ENCODE assay signal across 40 cellular contexts in genomic region chr17:12883472-12883871, GRCh38.
"Had no signal": no experiment of that assay in that cellular context is flagged by ENCODE, and none has a peak within 500 bp of the region (broad histone marks: within the 10 kb centered on the region; RNA-seq: fewer than 3 reads in every experiment).

No MANE protein-coding gene starts in this region.

- H3K27ac ChIP-seq: adrenal gland, ascending aorta, body of pancreas, brain microvascular endothelial cell, breast epithelium, cardiac muscle cell had no signal

- H3K9me3 Mint-ChIP-seq: activated T-cell treated with anti-CD3 and anti-CD28 coated beads, Interleukin-2, amount 50 U/mL, for 4 hours; activated T-cell treated with anti-CD3 and anti-CD28 coated beads, Interleukin-2, amount 50 U/mL, for 72 hours; activated T-helper 17 cell treated with anti-CD3 and anti-CD28 coated beads, Interleukin-2, amount 50 U/mL, for 72 hours had no signal

- H3K27me3 Mint-ChIP-seq: activated naive CD4-positive, alpha-beta T cell treated with anti-CD3 and anti-CD28 coated beads, Interleukin-2, amount 10 ng/mL, durations not matched to agents 7 days and 5 days; activated naive CD8-positive, alpha-beta T cell treated with anti-CD3 and anti-CD28 coated beads, Interleukin-2, amount 50 U/mL, for 24 hours; activated T-cell treated with anti-CD3 and anti-CD28 coated beads, Interleukin-2, amount 50 U/mL, for 24 hours; brain had no signal

- H3K4me3 Mint-ChIP-seq: activated naive CD4-positive, alpha-beta T cell treated with anti-CD3 and anti-CD28 coated beads for 36 hours; activated naive CD4-positive, alpha-beta T cell treated with anti-CD3 and anti-CD28 coated beads, Interleukin-2, amount 10 ng/mL, durations not matched to agents 7 days and 5 days; activated naive CD4-positive, alpha-beta T cell treated with anti-CD3 and anti-CD28 coated beads, Interleukin-2, amount 50 U/mL, for 24 hours; activated naive CD8-positive, alpha-beta T cell; activated naive CD8-positive, alpha-beta T cell treated with anti-CD3 and anti-CD28 coated beads for 36 hours; activated naive CD8-positive, alpha-beta T cell treated with anti-CD3 and anti-CD28 coated beads, Interleukin-2, amount 10 ng/mL, durations not matched to agents 7 days and 5 days; activated naive CD8-positive, alpha-beta T cell treated with anti-CD3 and anti-CD28 coated beads, Interleukin-2, amount 50 U/mL, for 24 hours; activated T-cell treated with anti-CD3 and anti-CD28 coated beads, Interleukin-2, amount 50 U/mL, for 24 hours; activated T-cell treated with anti-CD3 and anti-CD28 coated beads, Interleukin-2, amount 50 U/mL, for 4 hours; activated T-cell treated with anti-CD3 and anti-CD28 coated beads, Interleukin-2, amount 50 U/mL, for 72 hours; activated T-helper 1 cell treated with anti-CD3 and anti-CD28 coated beads, Interleukin-12 subunit alpha, Interleukin-12 subunit beta, Interleukin-2, Interleukin-4 antibody, amounts not matched to agents 30 ng/mL and 10 ng/mL and 1 ng/mL, durations not matched to agents 14 hours and 24 hours and 36 hours; activated T-helper 17 cell treated with anti-CD3 and anti-CD28 coated beads, Interleukin-2, amount 50 U/mL, for 72 hours; brain; central memory CD8-positive, alpha-beta T cell had no signal

- H3K9me3 ChIP-seq: adrenal gland, ascending aorta, body of pancreas, breast epithelium had no signal

- H3K4me1 Mint-ChIP-seq: activated naive CD4-positive, alpha-beta T cell treated with anti-CD3 and anti-CD28 coated beads, Interleukin-2, amount 10 ng/mL, durations not matched to agents 7 days and 5 days; activated naive CD4-positive, alpha-beta T cell treated with anti-CD3 and anti-CD28 coated beads, Interleukin-2, amount 50 U/mL, for 24 hours; activated naive CD8-positive, alpha-beta T cell treated with anti-CD3 and anti-CD28 coated beads for 36 hours; activated naive CD8-positive, alpha-beta T cell treated with anti-CD3 and anti-CD28 coated beads, Interleukin-2, amount 10 ng/mL, durations not matched to agents 7 days and 5 days; activated naive CD8-positive, alpha-beta T cell treated with anti-CD3 and anti-CD28 coated beads, Interleukin-2, amount 50 U/mL, for 24 hours; activated T-helper 17 cell treated with anti-CD3 and anti-CD28 coated beads, Interleukin-2, amount 50 U/mL, for 72 hours; brain; central memory CD8-positive, alpha-beta T cell had no signal

- H3K27me3 ChIP-seq: adrenal gland, ascending aorta, body of pancreas, brain microvascular endothelial cell, breast epithelium, cardiac muscle cell had no signal

- H3K4me1 ChIP-seq: adrenal gland, ascending aorta, body of pancreas, breast epithelium had no signal

- DNase-seq: activated effector memory CD4-positive, alpha-beta T cell treated with anti-CD3 and anti-CD28 coated beads, Interleukin-2, amount 50 U/mL, for 16 hours; activated effector memory CD4-positive, alpha-beta T cell treated with Interleukin-2 at 50 U/mL for 16 hours; activated gamma-delta T cell; activated gamma-delta T cell treated with Interleukin-2 at 50 U/mL for 16 hours; activated naive CD4-positive, alpha-beta T cell; activated naive CD4-positive, alpha-beta T cell treated with anti-CD3 and anti-CD28 coated beads for 36 hours; activated naive CD4-positive, alpha-beta T cell treated with anti-CD3 and anti-CD28 coated beads, Interleukin-2, amount 10 ng/mL, durations not matched to agents 7 days and 5 days; activated naive CD4-positive, alpha-beta T cell treated with anti-CD3 and anti-CD28 coated beads, Interleukin-2, amount 50 U/mL, for 16 hours; activated naive CD4-positive, alpha-beta T cell treated with Interleukin-2 at 50 U/mL for 16 hours; activated naive CD8-positive, alpha-beta T cell treated with anti-CD3 and anti-CD28 coated beads for 36 hours; activated naive CD8-positive, alpha-beta T cell treated with anti-CD3 and anti-CD28 coated beads, Interleukin-2, amount 10 ng/mL, durations not matched to agents 7 days and 5 days; activated naive CD8-positive, alpha-beta T cell treated with anti-CD3 and anti-CD28 coated beads, Interleukin-2, amount 50 U/mL, for 24 hours; activated T-cell treated with anti-CD3 and anti-CD28 coated beads, Interleukin-2, amount 50 U/mL, for 1 hour; activated T-cell treated with anti-CD3 and anti-CD28 coated beads, Interleukin-2, amount 50 U/mL, for 24 hours; activated T-cell treated with anti-CD3 and anti-CD28 coated beads, Interleukin-2, amount 50 U/mL, for 4 hours; activated T-cell treated with anti-CD3 and anti-CD28 coated beads, Interleukin-2, amount 50 U/mL, for 48 hours; activated T-cell treated with anti-CD3 and anti-CD28 coated beads, Interleukin-2, amount 50 U/mL, for 72 hours; adrenal gland; amniotic stem cell; amygdala; anterior cingulate cortex; aorta; body of pancreas; brain microvascular endothelial cell; caudate nucleus; central memory CD4-positive, alpha-beta T cell; cerebellar nuclear complex had no signal

- ATAC-seq: activated naive CD4-positive, alpha-beta T cell treated with anti-CD3 and anti-CD28 coated beads, Interleukin-2, amount 50 U/mL, for 72 hours; activated naive CD8-positive, alpha-beta T cell treated with anti-CD3 and anti-CD28 coated beads, Interleukin-2, amount 50 U/mL, for 24 hours; activated T-cell treated with anti-CD3 and anti-CD28 coated beads, Interleukin-2, amount 50 U/mL, for 4 hours; activated T-cell treated with anti-CD3 and anti-CD28 coated beads, Interleukin-2, amount 50 U/mL, for 72 hours; activated T-helper 17 cell treated with anti-CD3 and anti-CD28 coated beads, Interleukin-2, amount 50 U/mL, for 72 hours; body of pancreas had no signal

- H3K4me3 ChIP-seq: adrenal gland, ascending aorta, body of pancreas, breast epithelium, cardiac muscle cell had no signal

- H3K27ac Mint-ChIP-seq: activated naive CD4-positive, alpha-beta T cell treated with anti-CD3 and anti-CD28 coated beads for 36 hours; activated naive CD4-positive, alpha-beta T cell treated with anti-CD3 and anti-CD28 coated beads, Interleukin-2, amount 10 ng/mL, durations not matched to agents 7 days and 5 days; activated naive CD4-positive, alpha-beta T cell treated with anti-CD3 and anti-CD28 coated beads, Interleukin-2, amount 50 U/mL, for 24 hours; activated naive CD4-positive, alpha-beta T cell treated with anti-CD3 and anti-CD28 coated beads, Interleukin-2, amount 50 U/mL, for 72 hours; activated naive CD8-positive, alpha-beta T cell; activated naive CD8-positive, alpha-beta T cell treated with anti-CD3 and anti-CD28 coated beads for 36 hours; activated naive CD8-positive, alpha-beta T cell treated with anti-CD3 and anti-CD28 coated beads, Interleukin-2, amount 10 ng/mL, durations not matched to agents 7 days and 5 days; activated naive CD8-positive, alpha-beta T cell treated with anti-CD3 and anti-CD28 coated beads, Interleukin-2, amount 50 U/mL, for 24 hours; activated T-cell treated with anti-CD3 and anti-CD28 coated beads, Interleukin-2, amount 50 U/mL, for 24 hours; activated T-cell treated with anti-CD3 and anti-CD28 coated beads, Interleukin-2, amount 50 U/mL, for 72 hours; activated T-helper 1 cell treated with anti-CD3 and anti-CD28 coated beads, Interleukin-12 subunit alpha, Interleukin-12 subunit beta, Interleukin-2, Interleukin-4 antibody, amounts not matched to agents 30 ng/mL and 10 ng/mL and 1 ng/mL, durations not matched to agents 14 hours and 24 hours and 36 hours; activated T-helper 17 cell treated with anti-CD3 and anti-CD28 coated beads, Interleukin-2, amount 50 U/mL, for 72 hours; activated T-helper 2 cell treated with anti-CD3 and anti-CD28 coated beads, Interferon-gamma antibody, Interleukin-2, Interleukin-4, amounts not matched to agents 10 μg/mL and 5 μg/mL and 100 μg/mL, durations not matched to agents 14 hours and 24 hours and 36 hours; brain had no signal

- FAIRE-seq: astrocyte, bronchial epithelial cell had no signal

- H3K36me3 ChIP-seq: adrenal gland, ascending aorta, brain microvascular endothelial cell, breast epithelium, cardiac muscle cell had no signal

- H3K36me3 Mint-ChIP-seq: activated naive CD4-positive, alpha-beta T cell treated with anti-CD3 and anti-CD28 coated beads, Interleukin-2, amount 10 ng/mL, durations not matched to agents 7 days and 5 days; activated naive CD4-positive, alpha-beta T cell treated with anti-CD3 and anti-CD28 coated beads, Interleukin-2, amount 50 U/mL, for 24 hours; activated naive CD4-positive, alpha-beta T cell treated with anti-CD3 and anti-CD28 coated beads, Interleukin-2, amount 50 U/mL, for 72 hours; activated naive CD8-positive, alpha-beta T cell; activated naive CD8-positive, alpha-beta T cell treated with anti-CD3 and anti-CD28 coated beads for 36 hours; activated naive CD8-positive, alpha-beta T cell treated with anti-CD3 and anti-CD28 coated beads, Interleukin-2, amount 10 ng/mL, durations not matched to agents 7 days and 5 days; brain had no signal
